ENCODE assay signal across 1 cellular context in genomic region chr16:70682239-70683145, GRCh38.
TF ChIP-seq lines count a peak whose summit lies in the region.

No MANE protein-coding gene starts in this region.

TF ChIP-seq in HepG2, 621 proteins besides CTCF, POLR2A, EP300 and RAD21 (continued from another document and continues in another):
- TF ChIP-seq CBX1 (IDR thresholded peaks at IDR 0.05; ENCODE audit: low read depth) (no peak), NFYB (CRISPR knock-in tag; IDR thresholded peaks at IDR 0.05) (0 out of 2 replicates have a peak, but pooled peaks have one; percentile 0), ZNF138 (CRISPR knock-in tag; IDR thresholded peaks at IDR 0.05; ENCODE audit: low read depth) (0 out of 2 replicates have a peak, but pooled peaks have one; percentile 53), RAD51 (IDR thresholded peaks at IDR 0.05; ENCODE audit: borderline replicate concordance) (no peak), MTA1 (CRISPR knock-in tag; IDR thresholded peaks at IDR 0.05; ENCODE audit: borderline replicate concordance) (peak; percentile 32), RBFOX2 (IDR thresholded peaks at IDR 0.05; ENCODE audit: low read depth, low read length) (no peak; the same call in 1 of the 2 replicates), ZMYM2 (CRISPR knock-in tag; IDR thresholded peaks at IDR 0.05) (no peak), ZNF674 (CRISPR knock-in tag; IDR thresholded peaks at IDR 0.05; ENCODE audit: low read depth) (no peak), GABPA (IDR thresholded peaks at IDR 0.05; ENCODE audit: low read depth, low read length) (no peak), GABPA (CRISPR knock-in tag; IDR thresholded peaks at IDR 0.05; ENCODE audit: low read depth) (no peak), PAX8 (CRISPR knock-in tag; IDR thresholded peaks at IDR 0.05; ENCODE audit: borderline replicate concordance) (no peak), NCOA1 (CRISPR knock-in tag; IDR thresholded peaks at IDR 0.05) (no peak), ZNF619 (CRISPR knock-in tag; IDR thresholded peaks at IDR 0.05) (no peak), U2AF2 (IDR thresholded peaks at IDR 0.05; ENCODE audit: low read depth, low read length) (peak; percentile 5; the same call in 1 of the 2 replicates), ZNF44 (CRISPR knock-in tag; IDR thresholded peaks at IDR 0.05) (0 out of 2 replicates have a peak, but pooled peaks have one; percentile 69), AGO2 (optimal IDR thresholded peaks at IDR 0.05; ENCODE audit: low read depth, low read length) (no peak), ISX (CRISPR knock-in tag; conservative IDR thresholded peaks at IDR 0.05) (no peak), ZNF34 (CRISPR knock-in tag; IDR thresholded peaks at IDR 0.05; ENCODE audit: borderline replicate concordance) (no peak), MYC (CRISPR knock-in tag; IDR thresholded peaks at IDR 0.05; ENCODE audit: borderline replicate concordance) (no peak), ZNF335 (CRISPR knock-in tag; IDR thresholded peaks at IDR 0.05) (no peak; the same call in 1 of the 2 replicates), NAIF1 (CRISPR knock-in tag; IDR thresholded peaks at IDR 0.05; ENCODE audit: borderline replicate concordance) (no peak), IRX3 (CRISPR knock-in tag; IDR thresholded peaks at IDR 0.05; ENCODE audit: borderline replicate concordance, low read depth) (no peak), BRCA1 (CRISPR knock-in tag; IDR thresholded peaks at IDR 0.05) (no peak), ZNF775 (CRISPR knock-in tag; IDR thresholded peaks at IDR 0.05; ENCODE audit: borderline replicate concordance) (no peak), ZSCAN20 (CRISPR knock-in tag; IDR thresholded peaks at IDR 0.05; ENCODE audit: borderline replicate concordance) (0 out of 2 replicates have a peak, but pooled peaks have one; percentile 25), CCAR2 (optimal IDR thresholded peaks at IDR 0.05; ENCODE audit: low read depth, low read length) (no peak), ZNF670 (CRISPR knock-in tag; IDR thresholded peaks at IDR 0.05; ENCODE audit: borderline replicate concordance) (no peak), ATF3 (CRISPR knock-in tag; IDR thresholded peaks at IDR 0.05) (no peak), ZNF501 (CRISPR knock-in tag; IDR thresholded peaks at IDR 0.05) (no peak; the same call in 1 of the 2 replicates), ZNF329 (CRISPR knock-in tag; IDR thresholded peaks at IDR 0.05; ENCODE audit: low read depth) (no peak), ZEB1 (IDR thresholded peaks at IDR 0.05; ENCODE audit: insufficient replicate concordance, low read depth) (peak; percentile 3), ZNF512B (CRISPR knock-in tag; IDR thresholded peaks at IDR 0.05; ENCODE audit: borderline replicate concordance) (no peak), POLR2AphosphoS2 (IDR thresholded peaks at IDR 0.05; ENCODE audit: low read depth, low read length) (peak; percentile 19; the same call in 1 of the 2 replicates), MAFG (CRISPR knock-in tag; IDR thresholded peaks at IDR 0.05) (no peak), ZNF414 (CRISPR knock-in tag; IDR thresholded peaks at IDR 0.05) (no peak), ZNF317 (CRISPR knock-in tag; IDR thresholded peaks at IDR 0.05) (no peak), DMAP1 (CRISPR knock-in tag; IDR thresholded peaks at IDR 0.05) (no peak), LCORL (IDR thresholded peaks at IDR 0.05) (no peak), LCORL (CRISPR knock-in tag; IDR thresholded peaks at IDR 0.05) (no peak; the same call in 1 of the 2 replicates), ZSCAN12 (CRISPR knock-in tag; IDR thresholded peaks at IDR 0.05) (no peak)
- TF ChIP-seq, protein P1, sequence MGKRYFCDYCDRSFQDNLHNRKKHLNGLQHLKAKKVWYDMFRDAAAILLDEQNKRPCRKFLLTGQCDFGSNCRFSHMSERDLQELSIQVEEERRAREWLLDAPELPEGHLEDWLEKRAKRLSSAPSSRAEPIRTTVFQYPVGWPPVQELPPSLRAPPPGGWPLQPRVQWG (CRISPR knock-in tag; IDR thresholded peaks at IDR 0.05; ENCODE audit: borderline replicate concordance, low read depth) = no peak
- TF ChIP-seq, protein P2, sequence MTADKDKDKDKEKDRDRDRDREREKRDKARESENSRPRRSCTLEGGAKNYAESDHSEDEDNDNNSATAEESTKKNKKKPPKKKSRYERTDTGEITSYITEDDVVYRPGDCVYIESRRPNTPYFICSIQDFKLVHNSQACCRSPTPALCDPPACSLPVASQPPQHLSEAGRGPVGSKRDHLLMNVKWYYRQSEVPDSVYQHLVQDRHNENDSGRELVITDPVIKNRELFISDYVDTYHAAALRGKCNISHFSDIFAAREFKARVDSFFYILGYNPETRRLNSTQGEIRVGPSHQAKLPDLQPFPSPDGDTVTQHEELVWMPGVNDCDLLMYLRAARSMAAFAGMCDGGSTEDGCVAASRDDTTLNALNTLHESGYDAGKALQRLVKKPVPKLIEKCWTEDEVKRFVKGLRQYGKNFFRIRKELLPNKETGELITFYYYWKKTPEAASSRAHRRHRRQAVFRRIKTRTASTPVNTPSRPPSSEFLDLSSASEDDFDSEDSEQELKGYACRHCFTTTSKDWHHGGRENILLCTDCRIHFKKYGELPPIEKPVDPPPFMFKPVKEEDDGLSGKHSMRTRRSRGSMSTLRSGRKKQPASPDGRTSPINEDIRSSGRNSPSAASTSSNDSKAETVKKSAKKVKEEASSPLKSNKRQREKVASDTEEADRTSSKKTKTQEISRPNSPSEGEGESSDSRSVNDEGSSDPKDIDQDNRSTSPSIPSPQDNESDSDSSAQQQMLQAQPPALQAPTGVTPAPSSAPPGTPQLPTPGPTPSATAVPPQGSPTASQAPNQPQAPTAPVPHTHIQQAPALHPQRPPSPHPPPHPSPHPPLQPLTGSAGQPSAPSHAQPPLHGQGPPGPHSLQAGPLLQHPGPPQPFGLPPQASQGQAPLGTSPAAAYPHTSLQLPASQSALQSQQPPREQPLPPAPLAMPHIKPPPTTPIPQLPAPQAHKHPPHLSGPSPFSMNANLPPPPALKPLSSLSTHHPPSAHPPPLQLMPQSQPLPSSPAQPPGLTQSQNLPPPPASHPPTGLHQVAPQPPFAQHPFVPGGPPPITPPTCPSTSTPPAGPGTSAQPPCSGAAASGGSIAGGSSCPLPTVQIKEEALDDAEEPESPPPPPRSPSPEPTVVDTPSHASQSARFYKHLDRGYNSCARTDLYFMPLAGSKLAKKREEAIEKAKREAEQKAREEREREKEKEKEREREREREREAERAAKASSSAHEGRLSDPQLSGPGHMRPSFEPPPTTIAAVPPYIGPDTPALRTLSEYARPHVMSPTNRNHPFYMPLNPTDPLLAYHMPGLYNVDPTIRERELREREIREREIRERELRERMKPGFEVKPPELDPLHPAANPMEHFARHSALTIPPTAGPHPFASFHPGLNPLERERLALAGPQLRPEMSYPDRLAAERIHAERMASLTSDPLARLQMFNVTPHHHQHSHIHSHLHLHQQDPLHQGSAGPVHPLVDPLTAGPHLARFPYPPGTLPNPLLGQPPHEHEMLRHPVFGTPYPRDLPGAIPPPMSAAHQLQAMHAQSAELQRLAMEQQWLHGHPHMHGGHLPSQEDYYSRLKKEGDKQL (CRISPR knock-in tag; IDR thresholded peaks at IDR 0.05; ENCODE audit: low read depth) = no peak
- TF ChIP-seq, protein P3, sequence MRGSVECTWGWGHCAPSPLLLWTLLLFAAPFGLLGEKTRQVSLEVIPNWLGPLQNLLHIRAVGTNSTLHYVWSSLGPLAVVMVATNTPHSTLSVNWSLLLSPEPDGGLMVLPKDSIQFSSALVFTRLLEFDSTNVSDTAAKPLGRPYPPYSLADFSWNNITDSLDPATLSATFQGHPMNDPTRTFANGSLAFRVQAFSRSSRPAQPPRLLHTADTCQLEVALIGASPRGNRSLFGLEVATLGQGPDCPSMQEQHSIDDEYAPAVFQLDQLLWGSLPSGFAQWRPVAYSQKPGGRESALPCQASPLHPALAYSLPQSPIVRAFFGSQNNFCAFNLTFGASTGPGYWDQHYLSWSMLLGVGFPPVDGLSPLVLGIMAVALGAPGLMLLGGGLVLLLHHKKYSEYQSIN (CRISPR knock-in tag; IDR thresholded peaks at IDR 0.05; ENCODE audit: borderline replicate concordance) = no peak
- TF ChIP-seq, protein P4, sequence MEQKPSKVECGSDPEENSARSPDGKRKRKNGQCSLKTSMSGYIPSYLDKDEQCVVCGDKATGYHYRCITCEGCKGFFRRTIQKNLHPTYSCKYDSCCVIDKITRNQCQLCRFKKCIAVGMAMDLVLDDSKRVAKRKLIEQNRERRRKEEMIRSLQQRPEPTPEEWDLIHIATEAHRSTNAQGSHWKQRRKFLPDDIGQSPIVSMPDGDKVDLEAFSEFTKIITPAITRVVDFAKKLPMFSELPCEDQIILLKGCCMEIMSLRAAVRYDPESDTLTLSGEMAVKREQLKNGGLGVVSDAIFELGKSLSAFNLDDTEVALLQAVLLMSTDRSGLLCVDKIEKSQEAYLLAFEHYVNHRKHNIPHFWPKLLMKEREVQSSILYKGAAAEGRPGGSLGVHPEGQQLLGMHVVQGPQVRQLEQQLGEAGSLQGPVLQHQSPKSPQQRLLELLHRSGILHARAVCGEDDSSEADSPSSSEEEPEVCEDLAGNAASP (CRISPR knock-in tag; IDR thresholded peaks at IDR 0.05; ENCODE audit: borderline replicate concordance) = no peak
- TF ChIP-seq, protein P5, sequence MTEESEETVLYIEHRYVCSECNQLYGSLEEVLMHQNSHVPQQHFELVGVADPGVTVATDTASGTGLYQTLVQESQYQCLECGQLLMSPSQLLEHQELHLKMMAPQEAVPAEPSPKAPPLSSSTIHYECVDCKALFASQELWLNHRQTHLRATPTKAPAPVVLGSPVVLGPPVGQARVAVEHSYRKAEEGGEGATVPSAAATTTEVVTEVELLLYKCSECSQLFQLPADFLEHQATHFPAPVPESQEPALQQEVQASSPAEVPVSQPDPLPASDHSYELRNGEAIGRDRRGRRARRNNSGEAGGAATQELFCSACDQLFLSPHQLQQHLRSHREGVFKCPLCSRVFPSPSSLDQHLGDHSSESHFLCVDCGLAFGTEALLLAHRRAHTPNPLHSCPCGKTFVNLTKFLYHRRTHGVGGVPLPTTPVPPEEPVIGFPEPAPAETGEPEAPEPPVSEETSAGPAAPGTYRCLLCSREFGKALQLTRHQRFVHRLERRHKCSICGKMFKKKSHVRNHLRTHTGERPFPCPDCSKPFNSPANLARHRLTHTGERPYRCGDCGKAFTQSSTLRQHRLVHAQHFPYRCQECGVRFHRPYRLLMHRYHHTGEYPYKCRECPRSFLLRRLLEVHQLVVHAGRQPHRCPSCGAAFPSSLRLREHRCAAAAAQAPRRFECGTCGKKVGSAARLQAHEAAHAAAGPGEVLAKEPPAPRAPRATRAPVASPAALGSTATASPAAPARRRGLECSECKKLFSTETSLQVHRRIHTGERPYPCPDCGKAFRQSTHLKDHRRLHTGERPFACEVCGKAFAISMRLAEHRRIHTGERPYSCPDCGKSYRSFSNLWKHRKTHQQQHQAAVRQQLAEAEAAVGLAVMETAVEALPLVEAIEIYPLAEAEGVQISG (CRISPR knock-in tag; IDR thresholded peaks at IDR 0.05) = no peak
- TF ChIP-seq, protein P6, sequence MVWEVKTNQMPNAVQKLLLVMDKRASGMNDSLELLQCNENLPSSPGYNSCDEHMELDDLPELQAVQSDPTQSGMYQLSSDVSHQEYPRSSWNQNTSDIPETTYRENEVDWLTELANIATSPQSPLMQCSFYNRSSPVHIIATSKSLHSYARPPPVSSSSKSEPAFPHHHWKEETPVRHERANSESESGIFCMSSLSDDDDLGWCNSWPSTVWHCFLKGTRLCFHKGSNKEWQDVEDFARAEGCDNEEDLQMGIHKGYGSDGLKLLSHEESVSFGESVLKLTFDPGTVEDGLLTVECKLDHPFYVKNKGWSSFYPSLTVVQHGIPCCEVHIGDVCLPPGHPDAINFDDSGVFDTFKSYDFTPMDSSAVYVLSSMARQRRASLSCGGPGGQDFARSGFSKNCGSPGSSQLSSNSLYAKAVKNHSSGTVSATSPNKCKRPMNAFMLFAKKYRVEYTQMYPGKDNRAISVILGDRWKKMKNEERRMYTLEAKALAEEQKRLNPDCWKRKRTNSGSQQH (CRISPR knock-in tag; IDR thresholded peaks at IDR 0.05; ENCODE audit: low read depth) = peak; percentile 79
- TF ChIP-seq, protein P7, sequence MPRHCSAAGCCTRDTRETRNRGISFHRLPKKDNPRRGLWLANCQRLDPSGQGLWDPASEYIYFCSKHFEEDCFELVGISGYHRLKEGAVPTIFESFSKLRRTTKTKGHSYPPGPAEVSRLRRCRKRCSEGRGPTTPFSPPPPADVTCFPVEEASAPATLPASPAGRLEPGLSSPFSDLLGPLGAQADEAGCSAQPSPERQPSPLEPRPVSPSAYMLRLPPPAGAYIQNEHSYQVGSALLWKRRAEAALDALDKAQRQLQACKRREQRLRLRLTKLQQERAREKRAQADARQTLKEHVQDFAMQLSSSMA (CRISPR knock-in tag; IDR thresholded peaks at IDR 0.05) = no peak
